Comparison of ENCODE assay signal across 8 cellular contexts in the genomic region with DNA sequence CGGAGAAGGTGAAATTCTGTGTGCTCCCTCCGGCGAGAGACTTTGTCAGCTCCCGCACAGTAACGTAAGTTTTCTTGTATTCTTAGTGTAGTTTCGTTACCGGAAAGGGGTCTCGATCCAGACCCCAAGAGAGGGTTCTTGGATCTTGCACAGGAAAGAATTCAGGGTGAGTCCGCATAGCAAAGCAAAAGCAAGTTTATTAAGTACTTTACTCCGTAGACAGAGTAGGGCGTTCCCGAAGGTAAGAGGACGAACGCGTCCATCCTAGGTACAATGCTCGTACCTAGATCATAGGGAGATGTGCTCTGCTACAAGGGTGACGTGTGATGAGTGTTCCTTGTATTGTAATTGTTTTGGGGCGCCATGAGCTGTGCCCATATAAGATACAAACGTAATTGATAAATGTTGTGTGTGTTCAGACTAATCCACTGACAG. TPM values are rescaled to one million over a fixed set of nuclear protein-coding genes. Genes with fewer than 3 reads are reported as not detected.
DNase-seq lines count a peak whose midpoint lies in the region; ATAC-seq and TF ChIP-seq lines count a peak whose summit lies in the region.

No MANE protein-coding gene starts in this region.

- peak overlapping the region; percentile 93 for H3K27ac ChIP-seq in CD4-positive, CD25-positive, alpha-beta regulatory T cell (ENCODE audit: insufficient read depth, low read length, poor library complexity, severe bottlenecking)
- peak overlapping the region; percentile 81 to 93 for H3K27ac ChIP-seq in liver (ENCODE audit: low read depth in 1 of 2, low read length in 2 of 2)
- peak overlapping the region; percentile 89 to 96 (median 92) for H3K27ac ChIP-seq in upper lobe of left lung

- H3K36me3 Mint-ChIP-seq in CD4-positive, CD25-positive, alpha-beta regulatory T cell = peaks cover 22% of the 10 kb centered on the region

- H3K27me3 Mint-ChIP-seq in CD4-positive, CD25-positive, alpha-beta regulatory T cell = peaks cover 6% of the 10 kb centered on the region

- H3K9me3 Mint-ChIP-seq in CD4-positive, CD25-positive, alpha-beta regulatory T cell = peaks cover 0 to 2% (median 0%) of the 10 kb centered on the region in 7 donors

- WGBS in liver = 2% methylated on average over 19 of the region's 19 CpGs
- WGBS in upper lobe of left lung, 2 donors = 0 to 1% methylated on average over 17 to 19 of the region's 19 CpGs

- in situ Hi-C loops in astrocyte of the cerebellum (cut with HindIII; ENCODE audit: low sequenced_read_pairs) = no loop called here

- H3K4me1 Mint-ChIP-seq in CD4-positive, CD25-positive, alpha-beta regulatory T cell = peaks cover 31 to 46% (median 40%) of the 10 kb centered on the region in 4 donors

- TF ChIP-seq CTCF in astrocyte of the cerebellum (IDR thresholded peaks at IDR 0.05; ENCODE audit: low read depth, low read length, missing control alignments) (no peak), liver (IDR thresholded peaks at IDR 0.05; ENCODE audit: low read depth, low read length, missing input control) (no peak), upper lobe of left lung (IDR thresholded peaks at IDR 0.05) (no peak)

- peak overlapping the region; percentile 97 to 100 (median 99) for H3K27ac Mint-ChIP-seq in CD4-positive, CD25-positive, alpha-beta regulatory T cell

- H3K36me3 ChIP-seq in CD4-positive, CD25-positive, alpha-beta regulatory T cell (ENCODE audit: control insufficient read depth, insufficient read depth, low read length) = peaks cover 24% of the 10 kb centered on the region
- H3K36me3 ChIP-seq in liver (ENCODE audit: control insufficient read depth in 4 of 4, insufficient read depth in 3 of 4, low read depth in 1 of 4, low read length in 3 of 4) (peaks cover 3 to 16% (median 6%) of the 10 kb centered on the region in 4 donors), upper lobe of left lung (peaks cover 0 to 22% (median 7%) of the 10 kb centered on the region in 4 donors)

- peaks cover 32% of the 10 kb centered on the region for H3K4me1 ChIP-seq in CD4-positive, CD25-positive, alpha-beta regulatory T cell (ENCODE audit: control insufficient read depth, insufficient read depth, low read length, poor library complexity, severe bottlenecking)
- H3K4me1 ChIP-seq in liver (ENCODE audit: control insufficient read depth in 4 of 4, insufficient read depth in 4 of 4, low read length in 3 of 4) = peaks cover 9 to 39% (median 25%) of the 10 kb centered on the region in 4 donors
- H3K4me1 ChIP-seq in upper lobe of left lung = peaks cover 32 to 44% (median 37%) of the 10 kb centered on the region in 4 donors

- no peaks in the 10 kb centered on the region for H3K27me3 ChIP-seq in CD4-positive, CD25-positive, alpha-beta regulatory T cell (ENCODE audit: control insufficient read depth, insufficient read depth, low read length)
- H3K27me3 ChIP-seq in liver (ENCODE audit: control insufficient read depth in 4 of 4, insufficient read depth in 4 of 4, low read length in 3 of 4) (no peaks in the 10 kb centered on the region), upper lobe of left lung (no peaks in the 10 kb centered on the region)

- no peak for DNase-seq in CD4-positive, CD25-positive, alpha-beta regulatory T cell
- DNase-seq in astrocyte of the cerebellum (ENCODE audit: low read depth) (no peak), upper lobe of left lung (no peak), NCI-H1092 treated with DMSO at 0.1 percent for 48 hours (lab: John Stamatoyannopoulos, UW) (no peak), HK-2 (ENCODE audit: unreplicated experiment) (no peak)

- no peak for ATAC-seq in CD4-positive, CD25-positive, alpha-beta regulatory T cell (ENCODE audit: low read depth in 2 of 2)
- peak; percentile 36 for ATAC-seq in GM19455 (IDR thresholded peaks at IDR 0.05; ENCODE audit: unreplicated experiment)
- peak; percentile 3 for ATAC-seq in HG03575 (IDR thresholded peaks at IDR 0.05; ENCODE audit: extremely low read depth, insufficient number of reproducible peaks, low FRiP score, unreplicated experiment)
- peak; percentile 14 to 47 for ATAC-seq in upper lobe of left lung (ENCODE audit: low FRiP score in 2 of 2)

- peak overlapping the region; percentile 73 to 75 for H3K9ac ChIP-seq in liver (ENCODE audit: low read depth in 1 of 2, low read length in 2 of 2)

- no peak for TF ChIP-seq RAD21 in liver (IDR thresholded peaks at IDR 0.05)

- peak overlapping the region; percentile 95 to 100 (median 98) for H3K4me3 Mint-ChIP-seq in CD4-positive, CD25-positive, alpha-beta regulatory T cell

- no peak for TF ChIP-seq EP300 in upper lobe of left lung (IDR thresholded peaks at IDR 0.05)

- peak overlapping the region; percentile 94 for H3K4me3 ChIP-seq in CD4-positive, CD25-positive, alpha-beta regulatory T cell (ENCODE audit: low read depth, low read length)
- H3K4me3 ChIP-seq in astrocyte of the cerebellum (ENCODE audit: low read depth, low read length) (peak overlapping the region; percentile 93), liver (ENCODE audit: low read depth in 1 of 3, low read length in 3 of 3) (peak overlapping the region; percentile 77 to 96 (median 93)), upper lobe of left lung (peak overlapping the region; percentile 26 to 96 (median 80))

- H3K9me3 ChIP-seq in CD4-positive, CD25-positive, alpha-beta regulatory T cell (ENCODE audit: control insufficient read depth in 2 of 2, low read length in 2 of 2) = no peaks in the 10 kb centered on the region
- H3K9me3 ChIP-seq in liver (ENCODE audit: control insufficient read depth in 4 of 4, low read length in 3 of 4) (no peaks in the 10 kb centered on the region), upper lobe of left lung (no peaks in the 10 kb centered on the region)

- TF ChIP-seq POLR2A in upper lobe of left lung (IDR thresholded peaks at IDR 0.05) = no peak

TF ChIP-seq in liver, 16 proteins besides CTCF, POLR2A, EP300 and RAD21:
- no peak for TF ChIP-seq YY1 (IDR thresholded peaks at IDR 0.05)
- TF ChIP-seq EGR1 (IDR thresholded peaks at IDR 0.05; ENCODE audit: low read depth in 2 of 2) = no peak
- TF ChIP-seq HNF4A (conservative IDR thresholded peaks at IDR 0.05) = no peak
- TF ChIP-seq HNF4G (IDR thresholded peaks at IDR 0.05) = no peak
- TF ChIP-seq, protein P1, sequence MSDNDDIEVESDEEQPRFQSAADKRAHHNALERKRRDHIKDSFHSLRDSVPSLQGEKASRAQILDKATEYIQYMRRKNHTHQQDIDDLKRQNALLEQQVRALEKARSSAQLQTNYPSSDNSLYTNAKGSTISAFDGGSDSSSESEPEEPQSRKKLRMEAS (IDR thresholded peaks at IDR 0.05) = no peak
- no peak for TF ChIP-seq RXRA (IDR thresholded peaks at IDR 0.05)
- TF ChIP-seq, protein P2, sequence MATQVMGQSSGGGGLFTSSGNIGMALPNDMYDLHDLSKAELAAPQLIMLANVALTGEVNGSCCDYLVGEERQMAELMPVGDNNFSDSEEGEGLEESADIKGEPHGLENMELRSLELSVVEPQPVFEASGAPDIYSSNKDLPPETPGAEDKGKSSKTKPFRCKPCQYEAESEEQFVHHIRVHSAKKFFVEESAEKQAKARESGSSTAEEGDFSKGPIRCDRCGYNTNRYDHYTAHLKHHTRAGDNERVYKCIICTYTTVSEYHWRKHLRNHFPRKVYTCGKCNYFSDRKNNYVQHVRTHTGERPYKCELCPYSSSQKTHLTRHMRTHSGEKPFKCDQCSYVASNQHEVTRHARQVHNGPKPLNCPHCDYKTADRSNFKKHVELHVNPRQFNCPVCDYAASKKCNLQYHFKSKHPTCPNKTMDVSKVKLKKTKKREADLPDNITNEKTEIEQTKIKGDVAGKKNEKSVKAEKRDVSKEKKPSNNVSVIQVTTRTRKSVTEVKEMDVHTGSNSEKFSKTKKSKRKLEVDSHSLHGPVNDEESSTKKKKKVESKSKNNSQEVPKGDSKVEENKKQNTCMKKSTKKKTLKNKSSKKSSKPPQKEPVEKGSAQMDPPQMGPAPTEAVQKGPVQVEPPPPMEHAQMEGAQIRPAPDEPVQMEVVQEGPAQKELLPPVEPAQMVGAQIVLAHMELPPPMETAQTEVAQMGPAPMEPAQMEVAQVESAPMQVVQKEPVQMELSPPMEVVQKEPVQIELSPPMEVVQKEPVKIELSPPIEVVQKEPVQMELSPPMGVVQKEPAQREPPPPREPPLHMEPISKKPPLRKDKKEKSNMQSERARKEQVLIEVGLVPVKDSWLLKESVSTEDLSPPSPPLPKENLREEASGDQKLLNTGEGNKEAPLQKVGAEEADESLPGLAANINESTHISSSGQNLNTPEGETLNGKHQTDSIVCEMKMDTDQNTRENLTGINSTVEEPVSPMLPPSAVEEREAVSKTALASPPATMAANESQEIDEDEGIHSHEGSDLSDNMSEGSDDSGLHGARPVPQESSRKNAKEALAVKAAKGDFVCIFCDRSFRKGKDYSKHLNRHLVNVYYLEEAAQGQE (IDR thresholded peaks at IDR 0.05) = no peak
TF ChIP-seq in liver: peak in this region for 0.

RNA-seq across cellular contexts. Expression of a gene that starts 0.3 kb away (rescaled TPM):
- total RNA-seq in CD4-positive, CD25-positive, alpha-beta regulatory T cell = 12.0 TPM
- 10 to 100 TPM in 2 of 4 donors, 1 to 10 TPM in 2; 5.8 to 11.2 (median 9.9) TPM for polyA plus RNA-seq in CD4-positive, CD25-positive, alpha-beta regulatory T cell
- 1 to 10 TPM; 3.7 to 4.4 TPM for total RNA-seq in liver
- 1 to 10 TPM; 6.8 to 8.1 TPM for polyA plus RNA-seq in liver
- 10 to 100 TPM in 4 of 6 donors, 1 to 10 TPM in 2; 8.0 to 19.8 (median 15.2) TPM for total RNA-seq in upper lobe of left lung

RNA-seq across cellular contexts. Expression of a gene that starts 0.4 kb away (rescaled TPM):
- total RNA-seq in CD4-positive, CD25-positive, alpha-beta regulatory T cell = 518 TPM
- 100 to 1,000 TPM; 221 to 279 (median 244) TPM for polyA plus RNA-seq in CD4-positive, CD25-positive, alpha-beta regulatory T cell
- total RNA-seq in liver = 10 to 100 TPM; 33.8 to 53.2 TPM
- 10 to 100 TPM; 42.5 to 59.7 TPM for polyA plus RNA-seq in liver
- total RNA-seq in upper lobe of left lung = 100 to 1,000 TPM; 124 to 189 (median 154) TPM

RNA-seq across cellular contexts. Expression of a gene that starts 29.1 kb away (rescaled TPM):
- 2.9 TPM for total RNA-seq in CD4-positive, CD25-positive, alpha-beta regulatory T cell
- polyA plus RNA-seq in CD4-positive, CD25-positive, alpha-beta regulatory T cell = 10 to 100 TPM in 1 of 4 donors, 1 to 10 TPM in 2, under 1 TPM in 1; 0.71 to 13.1 (median 1.9) TPM
- 10 to 100 TPM; 12.7 to 25.8 TPM for total RNA-seq in liver
- polyA plus RNA-seq in liver = 100 to 1,000 TPM in 1 of 2 donors, 10 to 100 TPM in 1; 58.6 to 170 TPM
- 100 to 1,000 TPM; 210 to 729 (median 328) TPM for total RNA-seq in upper lobe of left lung

RNA-seq across cellular contexts. Expression of a gene that starts 48.0 kb away (rescaled TPM):
- 27.5 TPM for total RNA-seq in CD4-positive, CD25-positive, alpha-beta regulatory T cell
- polyA plus RNA-seq in CD4-positive, CD25-positive, alpha-beta regulatory T cell = 10 to 100 TPM; 59.1 to 90.9 (median 75.9) TPM
- 1 to 10 TPM; 1.7 to 6.1 TPM for total RNA-seq in liver
- 1 to 10 TPM; 6.0 to 7.2 TPM for polyA plus RNA-seq in liver
- total RNA-seq in upper lobe of left lung = 100 to 1,000 TPM in 2 of 6 donors, 10 to 100 TPM in 4; 45.2 to 118 (median 70.8) TPM

RNA-seq across cellular contexts. Expression of a gene that starts 55.3 kb away (rescaled TPM):
- 0.25 TPM for total RNA-seq in CD4-positive, CD25-positive, alpha-beta regulatory T cell
- polyA plus RNA-seq in CD4-positive, CD25-positive, alpha-beta regulatory T cell = under 1 TPM in 3 of 4 donors, not detected in 1; 0.33 to 0.46 (median 0.41) TPM
- under 1 TPM; 0.28 to 0.92 TPM for total RNA-seq in liver
- under 1 TPM; 0.62 to 0.64 TPM for polyA plus RNA-seq in liver
- total RNA-seq in upper lobe of left lung = 1 to 10 TPM in 4 of 6 donors, under 1 TPM in 2; 0.22 to 1.8 (median 1.1) TPM

Comparison
In these comparisons a context has a peak if more than half of its experiments do, and no peak if none do; other contexts are left out.
1. ATAC-seq: peak in GM19455 (single experiment), HG03575 (single experiment) and upper lobe of left lung (2 of 2); none in CD4-positive, CD25-positive, alpha-beta regulatory T cell (0 of 2).
2. RNA of a gene that starts 29.1 kb away (total RNA-seq): 210 to 729 TPM in upper lobe of left lung; 12.7 to 25.8 TPM in liver and 2.9 TPM in CD4-positive, CD25-positive, alpha-beta regulatory T cell (single experiment); every median in the first group is over 4 times any median in the second.
3. Peak in every context shown above with its lines, with median percentiles within 50 percentile points of each other: H3K27ac ChIP-seq and H3K4me3 ChIP-seq.